ENCODE assay signal across 8 cellular contexts in genomic region chr22:38396440-38397069, GRCh38. TPM values are rescaled to one million over a fixed set of nuclear protein-coding genes. Genes with fewer than 3 reads are reported as not detected.
DNase-seq lines count a peak whose midpoint lies in the region; ATAC-seq and TF ChIP-seq lines count a peak whose summit lies in the region.
"Not testable (repeated sequence)": the region's sequence is repeated elsewhere in the genome, so short reads cannot be mapped to it uniquely, and the experiment has no call there.

No MANE protein-coding gene starts in this region.

- not testable (repeated sequence) for H3K9me3 ChIP-seq in OCI-LY3 (ENCODE audit: insufficient read depth, low read length); mammary epithelial cell (replicated peaks; ENCODE audit: insufficient read depth, low read length)

- not testable (repeated sequence) for H4K5ac ChIP-seq in mesendoderm (ENCODE audit: low read length)

- peak overlapping the region; percentile 57 for H3K27ac Mint-ChIP-seq in activated T-cell treated with anti-CD3 and anti-CD28 coated beads, Interleukin-2, amount 50 U/mL, for 24 hours
- H3K27ac Mint-ChIP-seq in progenitor cell of endocrine pancreas: peak overlapping the region; percentile 97
- H3K27ac Mint-ChIP-seq in type B pancreatic cell: peak overlapping the region; percentile 91

- intact Hi-C loops in mammary epithelial cell (cut with micrococcal nuclease): loop anchor here (5.0 kb wide), 1 partner anchor 99 kb away; no protein-coding TSS in a partner anchor

- not testable (repeated sequence) for H3K36me3 Mint-ChIP-seq in activated T-cell treated with anti-CD3 and anti-CD28 coated beads, Interleukin-2, amount 50 U/mL, for 24 hours (ENCODE audit: low read depth); progenitor cell of endocrine pancreas (ENCODE audit: insufficient read depth); type B pancreatic cell

- DNase-seq in GM12864 (ENCODE audit: low read depth); activated T-cell treated with anti-CD3 and anti-CD28 coated beads, Interleukin-2, amount 50 U/mL, for 24 hours; mammary epithelial cell; foreskin keratinocyte; mesendoderm; progenitor cell of endocrine pancreas (ENCODE audit: low spot score, unreplicated experiment); type B pancreatic cell (ENCODE audit: extremely low spot score, unreplicated experiment): not testable (repeated sequence)

- peak overlapping the region; percentile 97 for H3K56ac ChIP-seq in mesendoderm (ENCODE audit: low read length)

- not testable (repeated sequence) for H3K23ac ChIP-seq in mesendoderm (ENCODE audit: low read length)

- H3K4me3 ChIP-seq in GM12864 (ENCODE audit: low read depth, low read length): peak overlapping the region; percentile 92
- H3K4me3 ChIP-seq in OCI-LY3 (ENCODE audit: low read length): peak overlapping the region; percentile 95
- H3K4me3 ChIP-seq in mammary epithelial cell (replicated peaks in 1 of 3; ENCODE audit: insufficient read depth in 1 of 3, low read depth in 2 of 3, low read length in 3 of 3): peak overlapping the region; percentile 64 to 93 (median 78)
- H3K4me3 ChIP-seq in mesendoderm (ENCODE audit: low read length): peak overlapping the region; percentile 41

- not testable (repeated sequence) for TF ChIP-seq CTCF in GM12864 (IDR thresholded peaks at IDR 0.05; ENCODE audit: low read depth, low read length, missing control alignments); OCI-LY3 (IDR thresholded peaks at IDR 0.05; ENCODE audit: low read depth, low read length); mammary epithelial cell (conservative IDR thresholded peaks at IDR 0.05 in 1 of 2, IDR thresholded peaks at IDR 0.05 in 1 of 2; ENCODE audit: extremely low read depth in 1 of 2, insufficient read depth in 1 of 2, low read depth in 1 of 2, low read length in 2 of 2); foreskin keratinocyte (conservative IDR thresholded peaks at IDR 0.05); progenitor cell of endocrine pancreas (IDR thresholded peaks at IDR 0.05; ENCODE audit: unreplicated experiment); type B pancreatic cell (conservative IDR thresholded peaks at IDR 0.05)

- peaks cover 48% of the 10 kb centered on the region for H3K4me1 Mint-ChIP-seq in activated T-cell treated with anti-CD3 and anti-CD28 coated beads, Interleukin-2, amount 50 U/mL, for 24 hours (ENCODE audit: low read depth)
- peaks cover 59% of the 10 kb centered on the region for H3K4me1 Mint-ChIP-seq in progenitor cell of endocrine pancreas (ENCODE audit: low read depth)
- peaks cover 47% of the 10 kb centered on the region for H3K4me1 Mint-ChIP-seq in type B pancreatic cell (ENCODE audit: unreplicated experiment)

- not testable (repeated sequence) for ATAC-seq in foreskin keratinocyte

- peak overlapping the region; percentile 76 for H3K4me3 Mint-ChIP-seq in activated T-cell treated with anti-CD3 and anti-CD28 coated beads, Interleukin-2, amount 50 U/mL, for 24 hours
- peak overlapping the region; percentile 84 for H3K4me3 Mint-ChIP-seq in progenitor cell of endocrine pancreas (ENCODE audit: low read depth)
- H3K4me3 Mint-ChIP-seq in type B pancreatic cell: peak overlapping the region; percentile 89

- not testable (repeated sequence) for BruUV-seq in mammary epithelial cell (replicated peaks; lab: Mats Ljungman, UMichigan)

- not testable (repeated sequence) for H3K9me3 Mint-ChIP-seq in activated T-cell treated with anti-CD3 and anti-CD28 coated beads, Interleukin-2, amount 50 U/mL, for 24 hours; progenitor cell of endocrine pancreas (ENCODE audit: low read depth); type B pancreatic cell

- H4K20me1 ChIP-seq in OCI-LY3 (ENCODE audit: insufficient read depth, low read length); mammary epithelial cell (ENCODE audit: insufficient read depth, low read length): not testable (repeated sequence)

- peak overlapping the region; percentile 98 for H4K8ac ChIP-seq in mesendoderm (ENCODE audit: low read depth, low read length)

- H3K9ac ChIP-seq in OCI-LY3 (ENCODE audit: low read length) (peak overlapping the region; percentile 98), mammary epithelial cell (ENCODE audit: insufficient read depth, low read length) (peak overlapping the region; percentile 90), mesendoderm (ENCODE audit: low read length) (peak overlapping the region; percentile 88)

- H3K4me1 ChIP-seq in OCI-LY3 (ENCODE audit: low read length) (peaks cover 38% of the 10 kb centered on the region), mammary epithelial cell (ENCODE audit: insufficient read depth, low read length) (peaks cover 14% of the 10 kb centered on the region), foreskin keratinocyte (peaks cover 21% of the 10 kb centered on the region)
- not testable (repeated sequence) for H3K4me1 ChIP-seq in mesendoderm (ENCODE audit: control insufficient read depth, low read depth, low read length)

- H2AK5ac ChIP-seq in mesendoderm (ENCODE audit: low read length): not testable (repeated sequence)

- H3K36me3 ChIP-seq in OCI-LY3 (replicated peaks; ENCODE audit: low read depth, low read length); mammary epithelial cell (ENCODE audit: insufficient read depth, low read length); mesendoderm (ENCODE audit: control insufficient read depth, insufficient read depth, low read length): not testable (repeated sequence)

- H2AFZ ChIP-seq in OCI-LY3 (ENCODE audit: low read depth, low read length); mammary epithelial cell (ENCODE audit: low read depth, low read length): not testable (repeated sequence)

- H3K79me1 ChIP-seq in mesendoderm (ENCODE audit: low read length): not testable (repeated sequence)

- H3K4me2 ChIP-seq in OCI-LY3 (ENCODE audit: low read length) (peak overlapping the region; percentile 64), mammary epithelial cell (ENCODE audit: insufficient read depth, low read depth, low read length) (peak overlapping the region; percentile 81), mesendoderm (ENCODE audit: low read length) (peak overlapping the region; percentile 83)

- H2BK5ac ChIP-seq in mesendoderm (ENCODE audit: low read length): peak overlapping the region; percentile 96

- in situ Hi-C loops in mammary epithelial cell (cut with MboI; ENCODE audit: low sequenced_read_pairs in 2 of 2): not testable (repeated sequence)

- peaks cover 12% of the 10 kb centered on the region for H3K27me3 Mint-ChIP-seq in activated T-cell treated with anti-CD3 and anti-CD28 coated beads, Interleukin-2, amount 50 U/mL, for 24 hours
- H3K27me3 Mint-ChIP-seq in progenitor cell of endocrine pancreas, type B pancreatic cell: not testable (repeated sequence)

- CTCF ChIA-PET in mammary epithelial cell (lab: Charles Lee; ENCODE audit: low non-redundant PET): not testable (repeated sequence)

- peak overlapping the region; percentile 97 for H2BK120ac ChIP-seq in mesendoderm (ENCODE audit: low read depth, low read length)

- peaks cover 71% of the 10 kb centered on the region for H3K79me2 ChIP-seq in OCI-LY3 (ENCODE audit: low read length)
- peaks cover 55% of the 10 kb centered on the region for H3K79me2 ChIP-seq in mammary epithelial cell (ENCODE audit: insufficient read depth, low read length)
- peaks cover 22% of the 10 kb centered on the region for H3K79me2 ChIP-seq in mesendoderm (ENCODE audit: control insufficient read depth, insufficient read depth, low read length)

- dilution Hi-C loops in mammary epithelial cell (cut with HindIII; ENCODE audit: low sequenced_read_pairs): not testable (repeated sequence)

- not testable (repeated sequence) for H3K27me3 ChIP-seq in OCI-LY3 (ENCODE audit: low read depth, low read length); mammary epithelial cell (ENCODE audit: insufficient read depth, low read length); mesendoderm (ENCODE audit: insufficient read depth, low read length, poor library complexity)
- H3K27me3 ChIP-seq in foreskin keratinocyte: peaks cover 10% of the 10 kb centered on the region

- WGBS in mammary epithelial cell (ENCODE audit: low coverage, missing lambda C conversion rate): 90% methylated on average over 12 of the region's 12 CpGs
- WGBS in mesendoderm (ENCODE audit: extremely low coverage, insufficient coverage, low lambda C conversion rate): no CpG with 5 or more reads among the region's 12 CpGs

- H2BK15ac ChIP-seq in mesendoderm (replicated peaks; ENCODE audit: low read depth): not testable (repeated sequence)

- H3K27ac ChIP-seq in OCI-LY3 (ENCODE audit: low read length): peak overlapping the region; percentile 90
- H3K27ac ChIP-seq in mammary epithelial cell (ENCODE audit: insufficient read depth, low read depth, low read length): peak overlapping the region; percentile 83
- peak overlapping the region; percentile 82 for H3K27ac ChIP-seq in foreskin keratinocyte
- peak overlapping the region; percentile 99 for H3K27ac ChIP-seq in mesendoderm (ENCODE audit: low read depth, low read length)

- H3K4ac ChIP-seq in mesendoderm (ENCODE audit: low read depth, low read length): peak overlapping the region; percentile 97

- peak overlapping the region; percentile 99 for H3K18ac ChIP-seq in mesendoderm (ENCODE audit: low read length)

RNA-seq across cellular contexts. Expression of gene KCNJ4, which starts 58.4 kb away (rescaled TPM):
- not detected for total RNA-seq in mammary epithelial cell
- 0.03 TPM for polyA plus RNA-seq in mammary epithelial cell
- polyA minus RNA-seq in mammary epithelial cell: not detected
- 0.07 TPM in 1 of 2 replicates, not detected in the other for total RNA-seq in foreskin keratinocyte
- polyA plus RNA-seq in foreskin keratinocyte: 0.02 TPM in 1 of 2 replicates, not detected in the other
- polyA plus RNA-seq in mesendoderm (2013, experiment 1 of 2): 0.14 TPM
- polyA plus RNA-seq in mesendoderm (2013, experiment 2 of 2): 0.14 TPM
- total RNA-seq in progenitor cell of endocrine pancreas: 1.7 and 2.2 TPM in 2 replicates
- 1.3 and 2.0 TPM in 2 replicates for total RNA-seq in type B pancreatic cell (ENCODE audit: low replicate concordance)

Comparison
In these comparisons a context has a peak if more than half of its experiments do, and no peak if none do; other contexts are left out.
1. H3K4me3 ChIP-seq: peak in every context shown above with its lines; median percentile 95 in OCI-LY3; 92 in GM12864; 78 in mammary epithelial cell; 41 in mesendoderm.